1 cellular context compared by ENCODE assay signal in the genomic region with DNA sequence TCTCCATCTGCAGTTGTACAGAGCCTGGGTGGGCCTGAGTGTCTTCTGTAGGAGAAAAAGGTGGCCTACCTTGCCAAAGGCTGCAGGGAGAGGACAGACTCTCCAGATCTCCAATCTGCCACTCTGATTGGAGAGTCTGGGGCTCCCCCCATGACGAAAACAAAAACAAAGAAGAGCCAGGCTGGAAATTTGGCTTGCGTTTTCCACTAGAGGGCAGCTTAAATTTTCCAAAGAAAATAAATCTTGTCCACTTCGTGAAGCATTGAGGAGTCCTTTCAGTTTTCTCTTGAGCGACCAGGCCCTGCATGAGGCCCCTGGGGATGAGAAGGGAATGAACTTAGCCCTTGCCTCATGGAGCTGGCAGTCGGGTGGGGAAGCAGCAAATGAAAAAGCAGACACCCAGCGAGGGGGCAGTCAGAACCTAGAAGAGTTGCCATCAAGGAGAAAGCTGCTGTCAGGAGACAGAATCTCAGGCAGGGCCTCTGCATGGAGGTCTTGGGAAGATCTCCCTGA.
TF ChIP-seq lines count a peak whose summit lies in the region.

No MANE protein-coding gene starts in this region.

TF ChIP-seq in HepG2, 621 proteins besides CTCF, POLR2A, EP300 and RAD21 (continued from another document and continues in another):
- TF ChIP-seq ZFP62 (CRISPR knock-in tag; IDR thresholded peaks at IDR 0.05) (no peak), PHF20 (CRISPR knock-in tag; IDR thresholded peaks at IDR 0.05) (no peak), ZNF501 (CRISPR knock-in tag; IDR thresholded peaks at IDR 0.05) (peak; percentile 39; the same call in 1 of the 2 replicates), THAP7 (CRISPR knock-in tag; IDR thresholded peaks at IDR 0.05) (no peak), BORCS8-MEF2B (CRISPR knock-in tag; IDR thresholded peaks at IDR 0.05) (0 out of 2 replicates have a peak, but pooled peaks have one; percentile 34), SMC3 (IDR thresholded peaks at IDR 0.05; ENCODE audit: low read length) (peak; percentile 31; the same call in 1 of the 2 replicates), RCOR2 (CRISPR knock-in tag; IDR thresholded peaks at IDR 0.05) (no peak), ZNF10 (CRISPR knock-in tag; IDR thresholded peaks at IDR 0.05; ENCODE audit: borderline replicate concordance, low read depth) (no peak), ARID4A (CRISPR knock-in tag; IDR thresholded peaks at IDR 0.05; ENCODE audit: borderline replicate concordance) (peak; percentile 37; the same call in 1 of the 2 replicates), ZNF329 (CRISPR knock-in tag; IDR thresholded peaks at IDR 0.05; ENCODE audit: low read depth) (0 out of 2 replicates have a peak, but pooled peaks have one; percentile 54), STAT5B (CRISPR knock-in tag; IDR thresholded peaks at IDR 0.05) (no peak), ZNF572 (CRISPR knock-in tag; IDR thresholded peaks at IDR 0.05) (no peak), ZNF136 (CRISPR knock-in tag; IDR thresholded peaks at IDR 0.05; ENCODE audit: low read depth) (no peak), SPEN (CRISPR knock-in tag; IDR thresholded peaks at IDR 0.05; ENCODE audit: low read depth) (peak; percentile 7; the same call in 1 of the 2 replicates), SAFB2 (CRISPR knock-in tag; IDR thresholded peaks at IDR 0.05; ENCODE audit: borderline replicate concordance, low read depth) (no peak), ZSCAN20 (CRISPR knock-in tag; IDR thresholded peaks at IDR 0.05; ENCODE audit: borderline replicate concordance) (0 out of 2 replicates have a peak, but pooled peaks have one; percentile 48), HDAC1 (CRISPR knock-in tag; IDR thresholded peaks at IDR 0.05) (no peak), MAZ (IDR thresholded peaks at IDR 0.05; ENCODE audit: borderline replicate concordance, low read depth, low read length) (no peak), MAZ (CRISPR knock-in tag; IDR thresholded peaks at IDR 0.05; ENCODE audit: low read depth) (no peak; the same call in 1 of the 2 replicates), PAWR (CRISPR knock-in tag; IDR thresholded peaks at IDR 0.05; ENCODE audit: borderline replicate concordance) (no peak), ZFP90 (CRISPR knock-in tag; IDR thresholded peaks at IDR 0.05; ENCODE audit: borderline replicate concordance) (0 out of 2 replicates have a peak, but pooled peaks have one; percentile 43), ZSCAN12 (CRISPR knock-in tag; IDR thresholded peaks at IDR 0.05) (no peak), CENPBD1 (CRISPR knock-in tag; IDR thresholded peaks at IDR 0.05; ENCODE audit: borderline replicate concordance, low read depth) (no peak), SUZ12 (IDR thresholded peaks at IDR 0.05; ENCODE audit: low read depth, low read length) (no peak), ZNF543 (CRISPR knock-in tag; IDR thresholded peaks at IDR 0.05) (no peak), CEBPG (CRISPR knock-in tag; IDR thresholded peaks at IDR 0.05) (no peak), ZNF562 (CRISPR knock-in tag; IDR thresholded peaks at IDR 0.05; ENCODE audit: borderline replicate concordance) (no peak), IRX3 (CRISPR knock-in tag; IDR thresholded peaks at IDR 0.05; ENCODE audit: borderline replicate concordance, low read depth) (no peak), NAIF1 (CRISPR knock-in tag; IDR thresholded peaks at IDR 0.05; ENCODE audit: borderline replicate concordance) (no peak), NFYC (CRISPR knock-in tag; IDR thresholded peaks at IDR 0.05) (no peak), ZNF160 (CRISPR knock-in tag; IDR thresholded peaks at IDR 0.05) (no peak), MEF2D (CRISPR knock-in tag; IDR thresholded peaks at IDR 0.05) (0 out of 2 replicates have a peak, but pooled peaks have one; percentile 19), ATF7-NPFF (CRISPR knock-in tag; IDR thresholded peaks at IDR 0.05; ENCODE audit: low read depth) (no peak), SKI (IDR thresholded peaks at IDR 0.05; ENCODE audit: partially characterized antibody) (no peak), IKZF5 (CRISPR knock-in tag; IDR thresholded peaks at IDR 0.05) (no peak), FIP1L1 (IDR thresholded peaks at IDR 0.05; ENCODE audit: borderline replicate concordance, insufficient read depth, low read depth, low read length) (no peak), NFIB (CRISPR knock-in tag; IDR thresholded peaks at IDR 0.05; ENCODE audit: borderline replicate concordance) (no peak)
- TF ChIP-seq, protein P1, sequence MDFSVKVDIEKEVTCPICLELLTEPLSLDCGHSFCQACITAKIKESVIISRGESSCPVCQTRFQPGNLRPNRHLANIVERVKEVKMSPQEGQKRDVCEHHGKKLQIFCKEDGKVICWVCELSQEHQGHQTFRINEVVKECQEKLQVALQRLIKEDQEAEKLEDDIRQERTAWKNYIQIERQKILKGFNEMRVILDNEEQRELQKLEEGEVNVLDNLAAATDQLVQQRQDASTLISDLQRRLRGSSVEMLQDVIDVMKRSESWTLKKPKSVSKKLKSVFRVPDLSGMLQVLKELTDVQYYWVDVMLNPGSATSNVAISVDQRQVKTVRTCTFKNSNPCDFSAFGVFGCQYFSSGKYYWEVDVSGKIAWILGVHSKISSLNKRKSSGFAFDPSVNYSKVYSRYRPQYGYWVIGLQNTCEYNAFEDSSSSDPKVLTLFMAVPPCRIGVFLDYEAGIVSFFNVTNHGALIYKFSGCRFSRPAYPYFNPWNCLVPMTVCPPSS (IDR thresholded peaks at IDR 0.05): no peak
- TF ChIP-seq, protein P2, sequence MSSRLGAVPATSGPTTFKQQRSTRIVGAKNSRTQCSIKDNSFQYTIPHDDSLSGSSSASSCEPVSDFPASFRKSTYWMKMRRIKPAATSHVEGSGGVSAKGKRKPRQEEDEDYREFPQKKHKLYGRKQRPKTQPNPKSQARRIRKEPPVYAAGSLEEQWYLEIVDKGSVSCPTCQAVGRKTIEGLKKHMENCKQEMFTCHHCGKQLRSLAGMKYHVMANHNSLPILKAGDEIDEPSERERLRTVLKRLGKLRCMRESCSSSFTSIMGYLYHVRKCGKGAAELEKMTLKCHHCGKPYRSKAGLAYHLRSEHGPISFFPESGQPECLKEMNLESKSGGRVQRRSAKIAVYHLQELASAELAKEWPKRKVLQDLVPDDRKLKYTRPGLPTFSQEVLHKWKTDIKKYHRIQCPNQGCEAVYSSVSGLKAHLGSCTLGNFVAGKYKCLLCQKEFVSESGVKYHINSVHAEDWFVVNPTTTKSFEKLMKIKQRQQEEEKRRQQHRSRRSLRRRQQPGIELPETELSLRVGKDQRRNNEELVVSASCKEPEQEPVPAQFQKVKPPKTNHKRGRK (CRISPR knock-in tag; IDR thresholded peaks at IDR 0.05): no peak
- TF ChIP-seq, protein P3, sequence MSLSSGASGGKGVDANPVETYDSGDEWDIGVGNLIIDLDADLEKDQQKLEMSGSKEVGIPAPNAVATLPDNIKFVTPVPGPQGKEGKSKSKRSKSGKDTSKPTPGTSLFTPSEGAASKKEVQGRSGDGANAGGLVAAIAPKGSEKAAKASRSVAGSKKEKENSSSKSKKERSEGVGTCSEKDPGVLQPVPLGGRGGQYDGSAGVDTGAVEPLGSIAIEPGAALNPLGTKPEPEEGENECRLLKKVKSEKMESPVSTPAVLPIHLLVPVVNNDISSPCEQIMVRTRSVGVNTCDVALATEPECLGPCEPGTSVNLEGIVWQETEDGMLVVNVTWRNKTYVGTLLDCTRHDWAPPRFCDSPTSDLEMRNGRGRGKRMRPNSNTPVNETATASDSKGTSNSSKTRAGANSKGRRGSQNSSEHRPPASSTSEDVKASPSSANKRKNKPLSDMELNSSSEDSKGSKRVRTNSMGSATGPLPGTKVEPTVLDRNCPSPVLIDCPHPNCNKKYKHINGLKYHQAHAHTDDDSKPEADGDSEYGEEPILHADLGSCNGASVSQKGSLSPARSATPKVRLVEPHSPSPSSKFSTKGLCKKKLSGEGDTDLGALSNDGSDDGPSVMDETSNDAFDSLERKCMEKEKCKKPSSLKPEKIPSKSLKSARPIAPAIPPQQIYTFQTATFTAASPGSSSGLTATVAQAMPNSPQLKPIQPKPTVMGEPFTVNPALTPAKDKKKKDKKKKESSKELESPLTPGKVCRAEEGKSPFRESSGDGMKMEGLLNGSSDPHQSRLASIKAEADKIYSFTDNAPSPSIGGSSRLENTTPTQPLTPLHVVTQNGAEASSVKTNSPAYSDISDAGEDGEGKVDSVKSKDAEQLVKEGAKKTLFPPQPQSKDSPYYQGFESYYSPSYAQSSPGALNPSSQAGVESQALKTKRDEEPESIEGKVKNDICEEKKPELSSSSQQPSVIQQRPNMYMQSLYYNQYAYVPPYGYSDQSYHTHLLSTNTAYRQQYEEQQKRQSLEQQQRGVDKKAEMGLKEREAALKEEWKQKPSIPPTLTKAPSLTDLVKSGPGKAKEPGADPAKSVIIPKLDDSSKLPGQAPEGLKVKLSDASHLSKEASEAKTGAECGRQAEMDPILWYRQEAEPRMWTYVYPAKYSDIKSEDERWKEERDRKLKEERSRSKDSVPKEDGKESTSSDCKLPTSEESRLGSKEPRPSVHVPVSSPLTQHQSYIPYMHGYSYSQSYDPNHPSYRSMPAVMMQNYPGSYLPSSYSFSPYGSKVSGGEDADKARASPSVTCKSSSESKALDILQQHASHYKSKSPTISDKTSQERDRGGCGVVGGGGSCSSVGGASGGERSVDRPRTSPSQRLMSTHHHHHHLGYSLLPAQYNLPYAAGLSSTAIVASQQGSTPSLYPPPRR (CRISPR knock-in tag; IDR thresholded peaks at IDR 0.05; ENCODE audit: borderline replicate concordance): no peak
- TF ChIP-seq, protein P4, sequence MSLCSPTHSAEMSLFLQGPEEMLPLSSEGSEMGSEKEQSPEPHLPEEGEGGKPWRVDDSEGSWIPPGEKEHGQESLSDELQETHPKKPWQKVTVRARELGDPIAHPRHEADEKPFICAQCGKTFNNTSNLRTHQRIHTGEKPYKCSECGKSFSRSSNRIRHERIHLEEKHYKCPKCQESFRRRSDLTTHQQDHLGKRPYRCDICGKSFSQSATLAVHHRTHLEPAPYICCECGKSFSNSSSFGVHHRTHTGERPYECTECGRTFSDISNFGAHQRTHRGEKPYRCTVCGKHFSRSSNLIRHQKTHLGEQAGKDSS (CRISPR knock-in tag; IDR thresholded peaks at IDR 0.05; ENCODE audit: borderline replicate concordance, low read depth): no peak
- TF ChIP-seq, protein P5, sequence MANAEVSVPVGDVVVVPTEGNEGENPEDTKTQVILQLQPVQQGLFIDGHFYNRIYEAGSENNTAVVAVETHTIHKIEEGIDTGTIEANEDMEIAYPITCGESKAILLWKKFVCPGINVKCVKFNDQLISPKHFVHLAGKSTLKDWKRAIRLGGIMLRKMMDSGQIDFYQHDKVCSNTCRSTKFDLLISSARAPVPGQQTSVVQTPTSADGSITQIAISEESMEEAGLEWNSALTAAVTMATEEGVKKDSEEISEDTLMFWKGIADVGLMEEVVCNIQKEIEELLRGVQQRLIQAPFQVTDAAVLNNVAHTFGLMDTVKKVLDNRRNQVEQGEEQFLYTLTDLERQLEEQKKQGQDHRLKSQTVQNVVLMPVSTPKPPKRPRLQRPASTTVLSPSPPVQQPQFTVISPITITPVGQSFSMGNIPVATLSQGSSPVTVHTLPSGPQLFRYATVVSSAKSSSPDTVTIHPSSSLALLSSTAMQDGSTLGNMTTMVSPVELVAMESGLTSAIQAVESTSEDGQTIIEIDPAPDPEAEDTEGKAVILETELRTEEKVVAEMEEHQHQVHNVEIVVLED (CRISPR knock-in tag; IDR thresholded peaks at IDR 0.05; ENCODE audit: borderline replicate concordance): no peak
- TF ChIP-seq, protein P6, sequence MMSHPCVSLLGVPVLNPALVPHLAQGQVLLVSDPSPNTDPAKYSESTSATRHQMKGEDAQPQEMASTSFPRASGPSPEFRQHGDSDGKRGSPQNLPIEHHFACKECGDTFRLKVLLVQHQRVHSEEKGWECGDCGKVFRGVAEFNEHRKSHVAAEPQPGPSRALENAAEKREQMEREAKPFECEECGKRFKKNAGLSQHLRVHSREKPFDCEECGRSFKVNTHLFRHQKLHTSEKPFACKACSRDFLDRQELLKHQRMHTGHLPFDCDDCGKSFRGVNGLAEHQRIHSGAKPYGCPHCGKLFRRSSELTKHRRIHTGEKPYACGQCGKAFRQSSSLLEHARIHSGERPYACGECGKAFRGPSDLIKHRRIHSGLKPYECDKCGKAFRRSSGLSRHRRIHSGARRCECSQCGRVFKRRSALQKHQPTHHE (CRISPR knock-in tag; IDR thresholded peaks at IDR 0.05; ENCODE audit: borderline replicate concordance): no peak
